1 cellular context compared by ENCODE assay signal in the genomic region with DNA sequence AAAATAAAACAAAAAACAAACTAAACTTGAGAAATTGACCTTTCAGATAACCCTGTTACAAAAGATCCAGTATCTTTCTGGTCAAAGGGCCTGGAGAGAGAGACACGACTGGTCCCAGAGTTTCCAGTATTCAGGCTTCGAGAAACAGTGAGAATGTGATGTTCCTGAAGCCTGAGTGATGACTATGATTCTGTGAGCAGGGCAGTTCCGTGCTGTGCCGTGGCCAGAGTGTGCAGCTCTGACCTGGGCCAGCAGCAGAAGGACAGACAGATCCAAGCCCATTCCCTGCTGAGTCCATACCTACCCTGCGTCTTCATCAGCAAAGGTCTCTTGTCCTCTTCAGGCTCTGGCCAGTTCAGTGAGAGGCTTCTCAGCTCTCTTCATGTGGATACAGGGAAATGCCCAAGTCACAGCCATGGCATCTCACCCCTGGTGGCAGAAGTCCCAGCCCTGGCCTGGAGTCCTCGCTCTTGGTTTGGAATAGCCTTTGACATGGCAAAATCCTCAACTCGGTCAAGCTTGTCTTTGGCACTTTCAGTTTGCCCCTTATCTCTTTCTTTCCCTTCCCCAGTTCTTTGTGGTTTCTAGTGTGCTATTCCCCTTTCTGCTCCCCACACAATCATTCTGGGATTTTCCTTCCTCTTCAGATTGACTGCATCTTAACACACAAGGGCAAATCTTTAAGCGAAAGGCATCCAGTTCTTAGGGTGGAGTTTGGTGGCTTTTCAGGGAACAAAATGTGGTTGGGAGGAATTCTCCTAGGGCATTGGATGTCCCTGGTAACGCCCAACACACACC.
TF ChIP-seq lines count a peak whose summit lies in the region.

No MANE protein-coding gene starts in this region.

TF ChIP-seq in IMR-90, 13 proteins besides CTCF, POLR2A, EP300 and RAD21:
- TF ChIP-seq RCOR1 (IDR thresholded peaks at IDR 0.05; ENCODE audit: insufficient replicate concordance, low read length): no peak
- no peak for TF ChIP-seq NFE2L2 (IDR thresholded peaks at IDR 0.05; ENCODE audit: low read depth, low read length)
- no peak for TF ChIP-seq CHD1 (IDR thresholded peaks at IDR 0.05; ENCODE audit: low read depth, low read length)
- TF ChIP-seq MAFK (IDR thresholded peaks at IDR 0.05; ENCODE audit: low read depth, low read length): no peak
- no peak for TF ChIP-seq RFX5 (IDR thresholded peaks at IDR 0.05; ENCODE audit: low read depth, low read length)
TF ChIP-seq in IMR-90: peak in this region for 0.
